Comparison of ENCODE assay signal across 25 cellular contexts in genomic region chr1:100122177-100122576, GRCh38.
"Had no signal": no experiment of that assay in that cellular context is flagged by ENCODE, and none has a peak within 500 bp of the region (broad histone marks: within the 10 kb centered on the region; RNA-seq: fewer than 3 reads in every experiment).

No MANE protein-coding gene starts in this region.

- H3K4me1 Mint-ChIP-seq: activated CD4-positive, alpha-beta memory T cell treated with anti-CD3 and anti-CD28 coated beads, Interleukin-2, amount 10 ng/mL, durations not matched to agents 7 days and 5 days; activated T-helper 17 cell treated with anti-CD3 and anti-CD28 coated beads, Interleukin-2, amount 50 U/mL, for 72 hours; WTC11 had no signal

- H3K27me3 ChIP-seq: brain microvascular endothelial cell, cardiac muscle cell, SJCRH30 had no signal

- H3K4me1 ChIP-seq: SJCRH30 had no signal

- H3K27ac Mint-ChIP-seq: activated CD4-positive, alpha-beta memory T cell treated with anti-CD3 and anti-CD28 coated beads, Interleukin-2, amount 10 ng/mL, durations not matched to agents 7 days and 5 days; activated CD4-positive, alpha-beta T cell treated with anti-CD3 and anti-CD28 coated beads, Interleukin-2, amount 10 ng/mL, durations not matched to agents 24 days and 14 days; activated naive CD4-positive, alpha-beta T cell treated with anti-CD3 and anti-CD28 coated beads for 36 hours; activated naive CD8-positive, alpha-beta T cell; activated T-helper 17 cell treated with anti-CD3 and anti-CD28 coated beads, Interleukin-2, amount 50 U/mL, for 72 hours; T-helper 1 cell treated with Interleukin-12 subunit alpha and Interleukin-12 subunit beta and Interleukin-4 antibody, amounts not matched to agents 30 μg/mL and 1 μg/mL, for 36 hours; WTC11 had no signal

- DNase-seq: activated CD4-positive, alpha-beta memory T cell treated with anti-CD3 and anti-CD28 coated beads, Interleukin-2, amount 10 ng/mL, durations not matched to agents 7 days and 5 days; activated CD4-positive, alpha-beta T cell treated with anti-CD3 and anti-CD28 coated beads, Interleukin-2, amount 10 ng/mL, durations not matched to agents 24 days and 14 days; activated CD4-positive, CD25-positive, alpha-beta regulatory T cell treated with anti-CD3 and anti-CD28 coated beads, Interleukin-2, amount 50 U/mL, for 72 hours; activated gamma-delta T cell; activated naive CD4-positive, alpha-beta T cell treated with anti-CD3 and anti-CD28 coated beads for 36 hours; activated T-cell treated with anti-CD3 and anti-CD28 coated beads for 4 hours; activated T-cell treated with anti-CD3 and anti-CD28 coated beads, Interleukin-2, amount 50 U/mL, for 48 hours; brain microvascular endothelial cell; Kasumi-1; NCI-H1105 treated with DMSO at 0.1 percent for 48 hours; NCI-H1436 treated with DMSO at 0.1 percent for 48 hours; NCI-H187 treated with DMSO at 0.1 percent for 48 hours; NCI-H2081 treated with DMSO at 0.1 percent for 48 hours; NCI-H526; NCI-H82; RPMI8226; SJCRH30; T-helper 9 cell had no signal

- H3K27me3 Mint-ChIP-seq: activated CD4-positive, alpha-beta memory T cell treated with anti-CD3 and anti-CD28 coated beads, Interleukin-2, amount 10 ng/mL, durations not matched to agents 7 days and 5 days; activated CD4-positive, alpha-beta T cell treated with anti-CD3 and anti-CD28 coated beads, Interleukin-2, amount 10 ng/mL, durations not matched to agents 24 days and 14 days; activated naive CD8-positive, alpha-beta T cell; activated T-helper 17 cell treated with anti-CD3 and anti-CD28 coated beads, Interleukin-2, amount 50 U/mL, for 72 hours had no signal

- H3K9me3 ChIP-seq: SJCRH30 had no signal

- H3K36me3 ChIP-seq: brain microvascular endothelial cell, cardiac muscle cell had no signal

- H3K4me3 Mint-ChIP-seq: activated CD4-positive, alpha-beta memory T cell treated with anti-CD3 and anti-CD28 coated beads, Interleukin-2, amount 10 ng/mL, durations not matched to agents 7 days and 5 days; activated CD4-positive, alpha-beta T cell treated with anti-CD3 and anti-CD28 coated beads, Interleukin-2, amount 10 ng/mL, durations not matched to agents 24 days and 14 days; activated naive CD4-positive, alpha-beta T cell treated with anti-CD3 and anti-CD28 coated beads for 36 hours; activated naive CD8-positive, alpha-beta T cell; activated T-helper 17 cell treated with anti-CD3 and anti-CD28 coated beads, Interleukin-2, amount 50 U/mL, for 72 hours; T-helper 1 cell treated with Interleukin-12 subunit alpha and Interleukin-12 subunit beta and Interleukin-4 antibody, amounts not matched to agents 30 μg/mL and 1 μg/mL, for 36 hours; WTC11 had no signal

- H3K4me3 ChIP-seq: cardiac muscle cell, SJCRH30 had no signal

- ATAC-seq: activated T-helper 17 cell treated with anti-CD3 and anti-CD28 coated beads, Interleukin-2, amount 50 U/mL, for 72 hours; Panc1; Right ventricle myocardium inferior; WTC11 had no signal

- H3K9me3 Mint-ChIP-seq: activated CD4-positive, alpha-beta memory T cell treated with anti-CD3 and anti-CD28 coated beads, Interleukin-2, amount 10 ng/mL, durations not matched to agents 7 days and 5 days; activated CD4-positive, alpha-beta T cell treated with anti-CD3 and anti-CD28 coated beads, Interleukin-2, amount 10 ng/mL, durations not matched to agents 24 days and 14 days; activated naive CD4-positive, alpha-beta T cell treated with anti-CD3 and anti-CD28 coated beads for 36 hours; activated T-helper 17 cell treated with anti-CD3 and anti-CD28 coated beads, Interleukin-2, amount 50 U/mL, for 72 hours; T-helper 1 cell treated with Interleukin-12 subunit alpha and Interleukin-12 subunit beta and Interleukin-4 antibody, amounts not matched to agents 30 μg/mL and 1 μg/mL, for 36 hours; WTC11 had no signal
